In the genomic region with DNA sequence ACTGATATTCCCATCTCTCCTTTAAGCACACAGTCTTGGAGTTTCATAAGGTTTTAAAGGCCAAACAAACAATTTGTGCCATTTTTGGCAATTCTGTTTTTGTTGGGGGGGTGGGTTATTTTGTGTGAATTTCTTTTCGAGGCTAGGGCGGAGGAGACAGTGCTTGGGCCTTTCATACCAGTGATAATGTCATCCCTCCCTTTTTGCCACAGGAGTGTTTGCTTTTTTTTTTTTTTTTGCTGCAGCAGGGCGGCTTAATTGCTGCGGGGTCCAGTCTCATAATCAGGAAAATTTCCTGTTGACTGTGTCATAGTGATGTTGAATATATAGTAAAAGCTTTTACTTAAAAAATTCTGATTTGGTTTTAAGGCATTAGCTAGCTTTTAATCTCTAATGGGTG, we compare ENCODE assay signal across 8 cellular contexts. TPM values are rescaled to one million over a fixed set of nuclear protein-coding genes. Genes with fewer than 3 reads are reported as not detected.
DNase-seq lines count a peak whose midpoint lies in the region; ATAC-seq and TF ChIP-seq lines count a peak whose summit lies in the region.

No MANE protein-coding gene starts in this region.

- no peak overlapping the region for H3K4ac ChIP-seq in IMR-90 (ENCODE audit: low read depth, low read length)

- H3K9me3 ChIP-seq in IMR-90 (ENCODE audit: control insufficient read depth, insufficient read depth, low read length) (no peaks in the 10 kb centered on the region), mammary epithelial cell (replicated peaks; ENCODE audit: insufficient read depth, low read length) (no peaks in the 10 kb centered on the region), muscle layer of colon (ENCODE audit: low read length) (no peaks in the 10 kb centered on the region)

- no peak overlapping the region for H2AK9ac ChIP-seq in IMR-90 (replicated peaks; ENCODE audit: low read depth, low read length, poor library complexity)

- peak; percentile 22; the same call in 1 of the 2 replicates for TF ChIP-seq POLR2A in IMR-90 (IDR thresholded peaks at IDR 0.05; ENCODE audit: low read depth, low read length)

- H3K27me3 ChIP-seq in ACC112 (ENCODE audit: insufficient read depth, low read length) (no peaks in the 10 kb centered on the region), IMR-90 (ENCODE audit: control insufficient read depth, insufficient read depth, low read length) (no peaks in the 10 kb centered on the region), mammary epithelial cell (ENCODE audit: insufficient read depth, low read length) (no peaks in the 10 kb centered on the region), muscle layer of colon (ENCODE audit: control insufficient read depth in 1 of 2, insufficient read depth in 2 of 2, low read length in 2 of 2) (no peaks in the 10 kb centered on the region)

- peak overlapping the region; percentile 62 for H3K14ac ChIP-seq in IMR-90 (replicated peaks; ENCODE audit: low read depth, low read length)

- peak overlapping the region; percentile 78 for H3K23ac ChIP-seq in IMR-90 (ENCODE audit: low read depth, low read length)

- ATAC-seq in IMR-90 (ENCODE audit: low read depth) (no peak), GM21390 (IDR thresholded peaks at IDR 0.05; ENCODE audit: unreplicated experiment) (no peak)

- H3K56ac ChIP-seq in IMR-90 (ENCODE audit: extremely low read depth, insufficient read depth, low read length), result peak overlapping the region; percentile 49; the same call in 1 of the 2 replicates

- dilution Hi-C loops in IMR-90 (cut with HindIII; ENCODE audit: low sequenced_read_pairs, unreplicated experiment), result no loop called here
- dilution Hi-C loops in mammary epithelial cell (cut with HindIII; ENCODE audit: low sequenced_read_pairs), result no loop called here

- peaks cover 4 to 17% of the 10 kb centered on the region in 2 experiments; a peak in 2 of 4 replicates for H3K79me1 ChIP-seq in IMR-90 (ENCODE audit: low read depth in 1 of 2, low read length in 2 of 2)

- no peak overlapping the region for H2BK15ac ChIP-seq in IMR-90 (ENCODE audit: low read depth, low read length)

- TF ChIP-seq CTCF in IMR-90 (conservative IDR thresholded peaks at IDR 0.05; ENCODE audit: low read depth, low read length) (no peak), mammary epithelial cell (conservative IDR thresholded peaks at IDR 0.05 in 1 of 2, IDR thresholded peaks at IDR 0.05 in 1 of 2; ENCODE audit: extremely low read depth in 1 of 2, insufficient read depth in 1 of 2, low read depth in 1 of 2, low read length in 2 of 2) (no peak)

- no peak overlapping the region for H2BK20ac ChIP-seq in IMR-90 (ENCODE audit: low read depth, low read length)

- CTCF ChIA-PET in IMR-90 (lab: Yijun Ruan, JAX) (no interaction called here), mammary epithelial cell (lab: Charles Lee; ENCODE audit: low non-redundant PET) (no interaction called here)

- in situ Hi-C loops in IMR-90 (cut with MboI; ENCODE audit: low sequenced_read_pairs), result no loop called here
- in situ Hi-C loops in mammary epithelial cell (cut with MboI; ENCODE audit: low sequenced_read_pairs in 2 of 2), result no loop called here

- H4K20me1 ChIP-seq in IMR-90 (ENCODE audit: insufficient read depth, low read length), result peaks cover 59% of the 10 kb centered on the region
- peaks cover 12% of the 10 kb centered on the region for H4K20me1 ChIP-seq in mammary epithelial cell (ENCODE audit: insufficient read depth, low read length)

- H3K18ac ChIP-seq in IMR-90 (ENCODE audit: low read depth, low read length), result no peak overlapping the region

- BruUV-seq in IMR-90 (replicated peaks; lab: Mats Ljungman, UMichigan), result no TSS peak
- BruUV-seq in mammary epithelial cell (replicated peaks; lab: Mats Ljungman, UMichigan), result no TSS peak

- POLR2A ChIA-PET in IMR-90 (lab: Charles Lee; ENCODE audit: unreplicated experiment), result no interaction called here

- no peak overlapping the region for H2BK120ac ChIP-seq in IMR-90 (ENCODE audit: low read depth, low read length)

- H3K27ac ChIP-seq in ACC112 (ENCODE audit: low read depth, low read length) (peak overlapping the region; percentile 93; the same call in 1 of the 2 replicates), IMR-90 (ENCODE audit: insufficient read depth, low read length) (no peak overlapping the region), mammary epithelial cell (ENCODE audit: insufficient read depth, low read depth, low read length) (peak overlapping the region; percentile 85), muscle layer of colon (ENCODE audit: low read depth, low read length) (peak overlapping the region; percentile 94)

- peak overlapping the region; percentile 15 for H2BK5ac ChIP-seq in IMR-90 (ENCODE audit: low read depth, low read length, poor library complexity, severe bottlenecking)

- no peak overlapping the region for H2AFZ ChIP-seq in ACC112 (ENCODE audit: low read length, unreplicated experiment)
- H2AFZ ChIP-seq in IMR-90 (replicated peaks; ENCODE audit: low read length, poor library complexity), result no peak overlapping the region
- no peak overlapping the region for H2AFZ ChIP-seq in mammary epithelial cell (ENCODE audit: low read depth, low read length)

- H3K9ac ChIP-seq in IMR-90 (ENCODE audit: low read depth, low read length), result peak overlapping the region; percentile 99
- peak overlapping the region; percentile 97 for H3K9ac ChIP-seq in mammary epithelial cell (ENCODE audit: insufficient read depth, low read length)
- peak overlapping the region; percentile 68 for H3K9ac ChIP-seq in muscle layer of colon (ENCODE audit: low read length)

- TF ChIP-seq RAD21 in IMR-90 (IDR thresholded peaks at IDR 0.05; ENCODE audit: low read length), result no peak

- no peaks in the 10 kb centered on the region for H3K36me3 ChIP-seq in ACC112 (ENCODE audit: insufficient read depth, low read length)
- no peaks in the 10 kb centered on the region; the same call in 1 of the 2 replicates for H3K36me3 ChIP-seq in IMR-90 (ENCODE audit: control insufficient read depth, insufficient read depth, low read length)
- no peaks in the 10 kb centered on the region for H3K36me3 ChIP-seq in mammary epithelial cell (ENCODE audit: insufficient read depth, low read length)
- H3K36me3 ChIP-seq in muscle layer of colon (ENCODE audit: insufficient read depth, low read length), result no peaks in the 10 kb centered on the region

- no peak for DNase-seq in IMR-90
- no peak for DNase-seq in mammary epithelial cell
- no peak for DNase-seq in NCI-H1436 (lab: John Stamatoyannopoulos, UW)
- no peak for DNase-seq in activated gamma-delta T cell treated with Interleukin-2 at 50 U/mL for 16 hours
- DNase-seq in effector CD4-positive, alpha-beta T cell, result no peak

- H3K4me3 ChIP-seq in ACC112 (ENCODE audit: low read depth, low read length), result peak overlapping the region; percentile 91
- H3K4me3 ChIP-seq in IMR-90 (ENCODE audit: insufficient read depth, low read depth, low read length), result peak overlapping the region; percentile 99
- peak overlapping the region; percentile 68 to 91 (median 86) for H3K4me3 ChIP-seq in mammary epithelial cell (replicated peaks in 1 of 3; ENCODE audit: insufficient read depth in 1 of 3, low read depth in 2 of 3, low read length in 3 of 3)
- H3K4me3 ChIP-seq in muscle layer of colon (ENCODE audit: low read depth in 1 of 2, low read length in 2 of 2), result peak overlapping the region; percentile 71 to 90

- no peak overlapping the region for H2AK5ac ChIP-seq in IMR-90 (ENCODE audit: low read depth, low read length)

- peaks cover 62% of the 10 kb centered on the region for H3K79me2 ChIP-seq in ACC112 (ENCODE audit: control insufficient read depth, insufficient read depth, low read length, unreplicated experiment)
- H3K79me2 ChIP-seq in mammary epithelial cell (ENCODE audit: insufficient read depth, low read length), result peaks cover 66% of the 10 kb centered on the region

- H4K91ac ChIP-seq in IMR-90 (ENCODE audit: insufficient read depth, low read depth, low read length), result no peak overlapping the region

- WGBS in IMR-90 (ENCODE audit: extremely low coverage in 2 of 2, insufficient read length in 1 of 2), 2 experiments, result no CpG with 5 or more reads among the region's 4 CpGs
- WGBS in mammary epithelial cell (ENCODE audit: low coverage, missing lambda C conversion rate), result 2% methylated on average over 4 of the region's 4 CpGs

- H3K4me1 ChIP-seq in ACC112 (ENCODE audit: control insufficient read depth, insufficient read depth, low read length, unreplicated experiment) (peaks cover 34% of the 10 kb centered on the region), IMR-90 (ENCODE audit: control insufficient read depth, insufficient read depth, low read length) (peaks cover 2% of the 10 kb centered on the region; the same call in 1 of the 2 replicates), mammary epithelial cell (ENCODE audit: insufficient read depth, low read length) (peaks cover 5% of the 10 kb centered on the region), muscle layer of colon (ENCODE audit: insufficient read depth, low read length) (peaks cover 37% of the 10 kb centered on the region)

- no peak overlapping the region for H4K8ac ChIP-seq in IMR-90 (ENCODE audit: low read depth in 2 of 2, low read length in 2 of 2)

- H3K9me1 ChIP-seq in IMR-90 (ENCODE audit: insufficient read depth, low read length), result 0 out of 2 replicates have a peak, but pooled peaks cover 4% of the 10 kb centered on the region

- intact Hi-C loops in IMR-90 (cut with micrococcal nuclease), result loop anchor here (5.0 to 10.0 kb wide), 3 partner anchors 37 to 140 kb away; no protein-coding TSS in a partner anchor
- intact Hi-C loops in mammary epithelial cell (cut with micrococcal nuclease), result loop anchor here (10.0 kb wide), 1 partner anchor 110 kb away; no protein-coding TSS in a partner anchor

- peak overlapping the region; percentile 100 for H3K4me2 ChIP-seq in IMR-90 (ENCODE audit: low read depth, low read length)
- H3K4me2 ChIP-seq in mammary epithelial cell (ENCODE audit: insufficient read depth, low read depth, low read length), result peak overlapping the region; percentile 96

- H4K5ac ChIP-seq in IMR-90 (ENCODE audit: low read depth, low read length), result no peak overlapping the region

TF ChIP-seq in IMR-90, 13 proteins besides CTCF, POLR2A, EP300 and RAD21 (continues in another document):
- TF ChIP-seq RCOR1 (IDR thresholded peaks at IDR 0.05; ENCODE audit: insufficient replicate concordance, low read length) (no peak), SMC3 (IDR thresholded peaks at IDR 0.05; ENCODE audit: low read depth, low read length) (no peak), NFE2L2 (IDR thresholded peaks at IDR 0.05; ENCODE audit: low read depth, low read length) (no peak), BHLHE40 (IDR thresholded peaks at IDR 0.05; ENCODE audit: low read depth, low read length) (no peak), RFX5 (IDR thresholded peaks at IDR 0.05; ENCODE audit: low read depth, low read length) (no peak), FOS (IDR thresholded peaks at IDR 0.05; ENCODE audit: low read depth, low read length) (no peak), MAFK (IDR thresholded peaks at IDR 0.05; ENCODE audit: low read depth, low read length) (no peak), CHD1 (IDR thresholded peaks at IDR 0.05; ENCODE audit: low read depth, low read length) (no peak)

RNA-seq across cellular contexts. Expression of gene PAFAH1B1, which starts 1.7 kb away (rescaled TPM):
- total RNA-seq in IMR-90 (2012; rRNA removed), result 121 and 127 TPM in 2 replicates
- 52.7 and 64.5 TPM in 2 replicates for polyA plus RNA-seq in IMR-90 (2012; rRNA removed)
- 15.8 and 25.3 TPM in 2 replicates for polyA plus RNA-seq in IMR-90 (2012; cell fraction: cytosol; rRNA removed)
- 12.5 and 61.3 TPM in 2 replicates for polyA plus RNA-seq in IMR-90 (2012; cell fraction: nucleus; rRNA removed; ENCODE audit: low replicate concordance)
- total RNA-seq in mammary epithelial cell, result 100 to 1,000 TPM in 1 of 2 donors, 10 to 100 TPM in 1; 87.0 to 191 TPM
- polyA plus RNA-seq in mammary epithelial cell, result 64.4 TPM
- 224 TPM for polyA minus RNA-seq in mammary epithelial cell
